ENCODE assay signal across 8 cellular contexts in genomic region chr20:25318471-25319240, GRCh38.
DNase-seq lines count a peak whose midpoint lies in the region; ATAC-seq, FAIRE-seq and TF ChIP-seq lines count a peak whose summit lies in the region.

No MANE protein-coding gene starts in this region.

- H3K9me3 ChIP-seq in right cardiac atrium (ENCODE audit: control insufficient read depth, low read length), result no peaks in the 10 kb centered on the region

- peak; percentile 95 for FAIRE-seq in GM12892 (lab: Jason Lieb, UNC)

- H3K4me3 ChIP-seq in right cardiac atrium (ENCODE audit: low read length), result no peak overlapping the region

- intact Hi-C loops in right cardiac atrium (cut with DNase I), result loop anchor here in 1 of 4 donors (10.0 kb wide), 1 partner anchor 66 kb away; no protein-coding TSS in a partner anchor

- TF ChIP-seq POLR2A in GM12892 (IDR thresholded peaks at IDR 0.05; ENCODE audit: low read depth, low read length), result peak; percentile 73

- peak; percentile 93 for ATAC-seq in GM21390 (IDR thresholded peaks at IDR 0.05; ENCODE audit: unreplicated experiment)
- ATAC-seq in HG03558 (IDR thresholded peaks at IDR 0.05; ENCODE audit: extremely low read depth, unreplicated experiment), result peak; percentile 89
- ATAC-seq in right cardiac atrium, result peak; percentile 20 to 36

- H3K27me3 ChIP-seq in right cardiac atrium (ENCODE audit: control insufficient read depth, insufficient read depth), result no peaks in the 10 kb centered on the region

- no peak overlapping the region for H3K27ac ChIP-seq in right cardiac atrium (ENCODE audit: low read length)

- peaks cover 9% of the 10 kb centered on the region for H3K4me1 ChIP-seq in right cardiac atrium (ENCODE audit: control insufficient read depth, insufficient read depth, low read length)

- DNase-seq in GM12892 (ENCODE audit: insufficient read length), result peak; percentile 66
- DNase-seq in right cardiac atrium, result no peak
- DNase-seq in epidermal melanocyte (ENCODE audit: insufficient read length, low spot score), result no peak
- DNase-seq in OCI-M2 (lab: John Stamatoyannopoulos, UW; ENCODE audit: unreplicated experiment), result no peak
- DNase-seq in kidney tubule cell (ENCODE audit: low spot score), result no peak
- no peak for DNase-seq in HUDEP-2 (lab: John Stamatoyannopoulos, UW; ENCODE audit: unreplicated experiment in 76 of 76)

- WGBS in right cardiac atrium, result 75% methylated on average over 16 of the region's 16 CpGs

Comparison
In these comparisons a context has a peak if more than half of its experiments do, and no peak if none do; other contexts are left out.
1. ATAC-seq: peak in every context shown above with its lines; median percentile 93 in GM21390; 89 in HG03558; 28 in right cardiac atrium.